In the genomic region with DNA sequence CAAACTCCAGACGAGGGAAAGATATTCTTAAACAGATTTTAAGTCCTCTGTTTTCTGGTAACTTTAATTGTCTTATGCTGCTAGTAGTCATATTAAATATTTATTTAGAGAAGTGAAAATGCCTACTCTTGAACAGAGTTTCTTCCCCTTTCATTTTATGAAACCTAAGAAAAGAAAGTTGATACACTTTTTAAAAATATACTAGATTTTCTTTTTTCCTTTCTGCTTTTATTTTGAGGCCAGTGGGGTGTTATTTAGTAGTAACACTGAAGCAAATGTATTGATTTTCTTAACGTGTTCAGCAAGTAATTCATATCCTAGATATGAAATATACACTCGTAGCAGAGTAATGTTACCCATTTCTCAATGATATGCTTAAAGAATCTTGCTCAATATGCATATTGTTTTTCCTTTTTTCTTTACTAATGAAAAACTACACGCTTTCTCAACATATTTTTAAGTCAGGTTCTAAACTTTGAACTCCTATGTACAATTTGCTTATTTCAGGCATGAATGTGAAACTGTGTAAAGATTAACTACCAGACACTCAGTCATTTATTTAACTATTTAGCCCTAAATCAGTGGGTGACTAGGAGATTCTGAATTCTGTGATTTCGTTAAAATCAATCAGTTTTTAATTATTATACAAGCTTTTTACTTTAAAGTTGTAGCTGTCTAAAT, we compare ENCODE assay signal across 1 cellular context.
TF ChIP-seq lines count a peak whose summit lies in the region.

No MANE protein-coding gene starts in this region.

TF ChIP-seq in liver, 16 proteins besides CTCF, POLR2A, EP300 and RAD21 (continued from another document):
- TF ChIP-seq, protein P1, sequence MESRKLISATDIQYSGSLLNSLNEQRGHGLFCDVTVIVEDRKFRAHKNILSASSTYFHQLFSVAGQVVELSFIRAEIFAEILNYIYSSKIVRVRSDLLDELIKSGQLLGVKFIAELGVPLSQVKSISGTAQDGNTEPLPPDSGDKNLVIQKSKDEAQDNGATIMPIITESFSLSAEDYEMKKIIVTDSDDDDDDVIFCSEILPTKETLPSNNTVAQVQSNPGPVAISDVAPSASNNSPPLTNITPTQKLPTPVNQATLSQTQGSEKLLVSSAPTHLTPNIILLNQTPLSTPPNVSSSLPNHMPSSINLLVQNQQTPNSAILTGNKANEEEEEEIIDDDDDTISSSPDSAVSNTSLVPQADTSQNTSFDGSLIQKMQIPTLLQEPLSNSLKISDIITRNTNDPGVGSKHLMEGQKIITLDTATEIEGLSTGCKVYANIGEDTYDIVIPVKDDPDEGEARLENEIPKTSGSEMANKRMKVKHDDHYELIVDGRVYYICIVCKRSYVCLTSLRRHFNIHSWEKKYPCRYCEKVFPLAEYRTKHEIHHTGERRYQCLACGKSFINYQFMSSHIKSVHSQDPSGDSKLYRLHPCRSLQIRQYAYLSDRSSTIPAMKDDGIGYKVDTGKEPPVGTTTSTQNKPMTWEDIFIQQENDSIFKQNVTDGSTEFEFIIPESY (IDR thresholded peaks at IDR 0.05) = no peak
- no peak for TF ChIP-seq EGR1 (IDR thresholded peaks at IDR 0.05; ENCODE audit: low read depth in 2 of 2)
- no peak for TF ChIP-seq GABPA (IDR thresholded peaks at IDR 0.05 in 1 of 2, conservative IDR thresholded peaks at IDR 0.05 in 1 of 2)
- TF ChIP-seq HNF4G (IDR thresholded peaks at IDR 0.05) = no peak
- TF ChIP-seq FOXA1 (IDR thresholded peaks at IDR 0.05) = no peak
- peak; percentile 20 for TF ChIP-seq SP1 (IDR thresholded peaks at IDR 0.05)
- TF ChIP-seq YY1 (IDR thresholded peaks at IDR 0.05) = peak; percentile 33
- TF ChIP-seq, protein P2, sequence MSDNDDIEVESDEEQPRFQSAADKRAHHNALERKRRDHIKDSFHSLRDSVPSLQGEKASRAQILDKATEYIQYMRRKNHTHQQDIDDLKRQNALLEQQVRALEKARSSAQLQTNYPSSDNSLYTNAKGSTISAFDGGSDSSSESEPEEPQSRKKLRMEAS (IDR thresholded peaks at IDR 0.05) = no peak
- TF ChIP-seq, protein P3, sequence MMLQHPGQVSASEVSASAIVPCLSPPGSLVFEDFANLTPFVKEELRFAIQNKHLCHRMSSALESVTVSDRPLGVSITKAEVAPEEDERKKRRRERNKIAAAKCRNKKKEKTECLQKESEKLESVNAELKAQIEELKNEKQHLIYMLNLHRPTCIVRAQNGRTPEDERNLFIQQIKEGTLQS (IDR thresholded peaks at IDR 0.05) = no peak
- TF ChIP-seq NR2F2 (IDR thresholded peaks at IDR 0.05) = no peak
